Comparison of ENCODE assay signal across 26 cellular contexts in genomic region chr3:111929484-111929883, GRCh38.
"Had no signal": no experiment of that assay in that cellular context is flagged by ENCODE, and none has a peak within 500 bp of the region (broad histone marks: within the 10 kb centered on the region; RNA-seq: fewer than 3 reads in every experiment).

No MANE protein-coding gene starts in this region.

- H3K4me3 Mint-ChIP-seq: activated CD4-positive, alpha-beta T cell treated with anti-CD3 and anti-CD28 coated beads for 36 hours; activated CD4-positive, alpha-beta T cell treated with anti-CD3 and anti-CD28 coated beads, Interleukin-2, amount 10 ng/mL, durations not matched to agents 7 days and 5 days; activated CD8-positive, alpha-beta T cell treated with anti-CD3 and anti-CD28 coated beads, Interleukin-2, amount 10 ng/mL, durations not matched to agents 7 days and 5 days; activated naive CD4-positive, alpha-beta T cell treated with anti-CD3 and anti-CD28 coated beads for 36 hours; activated T-cell treated with anti-CD3 and anti-CD28 coated beads, Interleukin-2, amount 50 U/mL, for 24 hours; T-helper 2 cell treated with Interferon-gamma antibody and Interleukin-4, amounts not matched to agents 5 μg/mL and 100 μg/mL, for 36 hours had no signal

- ATAC-seq: activated CD4-positive, alpha-beta T cell treated with anti-CD3 and anti-CD28 coated beads for 36 hours; activated CD4-positive, CD25-positive, alpha-beta regulatory T cell treated with anti-CD3 and anti-CD28 coated beads, Interleukin-2, amount 50 U/mL, for 24 hours; activated CD8-positive, alpha-beta T cell treated with anti-CD3 and anti-CD28 coated beads, Interleukin-2, amount 10 ng/mL, durations not matched to agents 7 days and 5 days; activated naive CD4-positive, alpha-beta T cell treated with anti-CD3 and anti-CD28 coated beads, Interleukin-2, amount 50 U/mL, for 72 hours; body of pancreas; Panc1 had no signal

- H3K27ac Mint-ChIP-seq: activated CD4-positive, alpha-beta T cell treated with anti-CD3 and anti-CD28 coated beads for 36 hours; activated CD4-positive, alpha-beta T cell treated with anti-CD3 and anti-CD28 coated beads, Interleukin-2, amount 10 ng/mL, durations not matched to agents 7 days and 5 days; activated CD8-positive, alpha-beta T cell treated with anti-CD3 and anti-CD28 coated beads, Interleukin-2, amount 10 ng/mL, durations not matched to agents 7 days and 5 days; activated naive CD4-positive, alpha-beta T cell treated with anti-CD3 and anti-CD28 coated beads for 36 hours; activated naive CD4-positive, alpha-beta T cell treated with anti-CD3 and anti-CD28 coated beads, Interleukin-2, amount 50 U/mL, for 72 hours; activated T-cell treated with anti-CD3 and anti-CD28 coated beads, Interleukin-2, amount 50 U/mL, for 24 hours; activated T-helper 2 cell treated with anti-CD3 and anti-CD28 coated beads, Interferon-gamma antibody, Interleukin-2, Interleukin-4, amounts not matched to agents 10 μg/mL and 5 μg/mL and 100 μg/mL, durations not matched to agents 14 hours and 24 hours and 36 hours; T-helper 2 cell treated with Interferon-gamma antibody and Interleukin-4, amounts not matched to agents 5 μg/mL and 100 μg/mL, for 36 hours had no signal

- H3K9me3 Mint-ChIP-seq: activated CD4-positive, alpha-beta T cell treated with anti-CD3 and anti-CD28 coated beads, Interleukin-2, amount 10 ng/mL, durations not matched to agents 7 days and 5 days; activated naive CD4-positive, alpha-beta T cell treated with anti-CD3 and anti-CD28 coated beads for 36 hours; activated naive CD4-positive, alpha-beta T cell treated with anti-CD3 and anti-CD28 coated beads, Interleukin-2, amount 50 U/mL, for 72 hours; activated T-cell treated with anti-CD3 and anti-CD28 coated beads, Interleukin-2, amount 50 U/mL, for 24 hours; activated T-helper 2 cell treated with anti-CD3 and anti-CD28 coated beads, Interferon-gamma antibody, Interleukin-2, Interleukin-4, amounts not matched to agents 10 μg/mL and 5 μg/mL and 100 μg/mL, durations not matched to agents 14 hours and 24 hours and 36 hours; T-helper 2 cell treated with Interferon-gamma antibody and Interleukin-4, amounts not matched to agents 5 μg/mL and 100 μg/mL, for 36 hours had no signal

- H3K27me3 Mint-ChIP-seq: activated CD4-positive, alpha-beta T cell treated with anti-CD3 and anti-CD28 coated beads for 36 hours had no signal

- H3K36me3 Mint-ChIP-seq: activated naive CD4-positive, alpha-beta T cell treated with anti-CD3 and anti-CD28 coated beads, Interleukin-2, amount 50 U/mL, for 72 hours had no signal

- H3K4me1 Mint-ChIP-seq: activated CD4-positive, alpha-beta T cell treated with anti-CD3 and anti-CD28 coated beads for 36 hours; activated CD4-positive, alpha-beta T cell treated with anti-CD3 and anti-CD28 coated beads, Interleukin-2, amount 10 ng/mL, durations not matched to agents 7 days and 5 days had no signal

- DNase-seq: activated CD4-positive, alpha-beta T cell treated with anti-CD3 and anti-CD28 coated beads for 36 hours; activated CD4-positive, alpha-beta T cell treated with anti-CD3 and anti-CD28 coated beads, Interleukin-2, amount 10 ng/mL, durations not matched to agents 7 days and 5 days; activated CD4-positive, alpha-beta T cell treated with anti-CD3 and anti-CD28 coated beads, Interleukin-2, amount 50 U/mL, for 48 hours; activated CD8-positive, alpha-beta T cell treated with anti-CD3 and anti-CD28 coated beads, Interleukin-2, amount 10 ng/mL, durations not matched to agents 7 days and 5 days; activated gamma-delta T cell; activated naive CD4-positive, alpha-beta T cell treated with anti-CD3 and anti-CD28 coated beads for 36 hours; activated T-cell treated with anti-CD3 and anti-CD28 coated beads, Interleukin-2, amount 50 U/mL, for 24 hours; adrenal gland; body of pancreas; MM.1S; MV-4-11; NCI-H1092 treated with DMSO at 0.1 percent for 48 hours; NCI-H1436; NCI-H1694; NCI-H1930; NCI-H2081 treated with DMSO at 0.1 percent for 48 hours; NCI-H226; NCI-H446 treated with DMSO at 0.1 percent for 48 hours; NCI-H524 treated with DMSO at 0.1 percent for 48 hours; NCI-H774; SHP77 had no signal
